Comparison of ENCODE assay signal across 9 cellular contexts in genomic region chr4:76748649-76749048, GRCh38.
DNase-seq lines count a peak whose midpoint lies in the region; ATAC-seq and FAIRE-seq lines count a peak whose summit lies in the region.
"Had no signal": no experiment of that assay in that cellular context is flagged by ENCODE, and none has a peak within 500 bp of the region (broad histone marks: within the 10 kb centered on the region; RNA-seq: fewer than 3 reads in every experiment).

No MANE protein-coding gene starts in this region.

- peaks cover 4% of the 10 kb centered on the region for H3K36me3 Mint-ChIP-seq in T-helper 17 cell (ENCODE audit: low read depth)

- no peak for ATAC-seq in T-helper 17 cell
- ATAC-seq in HG03039 (IDR thresholded peaks at IDR 0.05; ENCODE audit: unreplicated experiment): no peak

- peaks cover 7% of the 10 kb centered on the region for H3K4me1 Mint-ChIP-seq in T-helper 17 cell

- peaks cover 42% of the 10 kb centered on the region for H3K27me3 Mint-ChIP-seq in T-helper 17 cell

- peak; percentile 53 for DNase-seq in HT1080 (ENCODE audit: low read depth)
- DNase-seq in T-helper 17 cell: no peak
- DNase-seq in GDM1 (lab: John Stamatoyannopoulos, UW): no peak
- no peak for DNase-seq in NCI-H1417 treated with DMSO at 0.1 percent for 48 hours (lab: John Stamatoyannopoulos, UW)
- DNase-seq in epidermal melanocyte (ENCODE audit: insufficient read length, low spot score): no peak

- H3K27ac Mint-ChIP-seq in T-helper 17 cell: peak overlapping the region; percentile 37
- H3K27ac Mint-ChIP-seq: stimulated activated naive CD8-positive, alpha-beta T cell treated with anti-CD3 and anti-CD28 coated beads, Interleukin-15, Interleukin-2, amounts not matched to agents 100 ng/mL and 50 ng/mL, for 24 hours had no signal

- FAIRE-seq in G401.6 (lab: Jason Lieb, UNC): peak; percentile 21
- FAIRE-seq in islet of Langerhans (lab: Jason Lieb, UNC): peak; percentile 76

- no peak overlapping the region for H3K4me3 Mint-ChIP-seq in T-helper 17 cell
- H3K4me3 Mint-ChIP-seq: stimulated activated naive CD8-positive, alpha-beta T cell treated with anti-CD3 and anti-CD28 coated beads, Interleukin-15, Interleukin-2, amounts not matched to agents 100 ng/mL and 50 ng/mL, for 24 hours had no signal

- H3K9me3 ChIP-seq in T-helper 17 cell (ENCODE audit: control insufficient read depth, low read length, poor library complexity, severe bottlenecking): no peaks in the 10 kb centered on the region
